Comparison of ENCODE assay signal across 1 cellular context in the genomic region with DNA sequence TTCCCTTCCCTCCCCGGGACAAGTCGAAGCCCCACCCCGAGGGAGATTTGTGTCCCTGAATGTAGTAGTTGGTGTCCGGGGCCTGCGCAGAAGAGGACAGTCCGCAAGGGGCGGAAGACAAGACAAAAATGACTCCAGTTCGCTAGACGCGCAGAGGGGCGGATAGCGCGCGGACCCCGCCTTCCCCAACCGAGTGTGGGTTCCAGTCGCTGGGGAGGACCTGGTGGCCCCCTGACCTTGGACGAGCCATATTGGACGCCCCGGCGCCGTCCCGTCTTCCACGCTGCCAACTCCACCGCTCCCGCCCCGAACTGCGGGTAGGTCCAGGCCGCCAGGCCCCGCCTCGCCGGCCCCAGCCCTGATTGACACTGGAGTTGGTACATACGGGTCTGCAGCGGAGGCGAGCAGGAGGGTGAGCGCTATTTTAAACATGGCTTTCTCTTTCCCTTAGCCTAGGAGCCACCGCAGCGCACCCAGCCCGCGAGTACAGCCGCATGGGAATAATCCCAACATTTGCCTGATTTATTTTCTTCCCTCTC.
TF ChIP-seq lines count a peak whose summit lies in the region.

No MANE protein-coding gene starts in this region.

TF ChIP-seq in HepG2, 621 proteins besides CTCF, POLR2A, EP300 and RAD21 (continued from another document and continues in another):
- TF ChIP-seq, protein P1, sequence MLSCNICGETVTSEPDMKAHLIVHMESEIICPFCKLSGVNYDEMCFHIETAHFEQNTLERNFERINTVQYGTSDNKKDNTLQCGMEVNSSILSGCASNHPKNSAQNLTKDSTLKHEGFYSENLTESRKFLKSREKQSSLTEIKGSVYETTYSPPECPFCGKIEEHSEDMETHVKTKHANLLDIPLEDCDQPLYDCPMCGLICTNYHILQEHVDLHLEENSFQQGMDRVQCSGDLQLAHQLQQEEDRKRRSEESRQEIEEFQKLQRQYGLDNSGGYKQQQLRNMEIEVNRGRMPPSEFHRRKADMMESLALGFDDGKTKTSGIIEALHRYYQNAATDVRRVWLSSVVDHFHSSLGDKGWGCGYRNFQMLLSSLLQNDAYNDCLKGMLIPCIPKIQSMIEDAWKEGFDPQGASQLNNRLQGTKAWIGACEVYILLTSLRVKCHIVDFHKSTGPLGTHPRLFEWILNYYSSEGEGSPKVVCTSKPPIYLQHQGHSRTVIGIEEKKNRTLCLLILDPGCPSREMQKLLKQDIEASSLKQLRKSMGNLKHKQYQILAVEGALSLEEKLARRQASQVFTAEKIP (CRISPR knock-in tag; IDR thresholded peaks at IDR 0.05; ENCODE audit: borderline replicate concordance), result no peak
- TF ChIP-seq ZNF296 (CRISPR knock-in tag; conservative IDR thresholded peaks at IDR 0.05) (no peak), ZNF331 (CRISPR knock-in tag; IDR thresholded peaks at IDR 0.05) (peak; percentile 64), EED (CRISPR knock-in tag; IDR thresholded peaks at IDR 0.05) (no peak), ZNF564 (CRISPR knock-in tag; IDR thresholded peaks at IDR 0.05) (peak; percentile 39; the same call in 1 of the 2 replicates), ZNF460 (CRISPR knock-in tag; IDR thresholded peaks at IDR 0.05; ENCODE audit: borderline replicate concordance) (no peak), SKI (IDR thresholded peaks at IDR 0.05; ENCODE audit: partially characterized antibody) (peak; percentile 55), ZNF335 (CRISPR knock-in tag; IDR thresholded peaks at IDR 0.05) (no peak), SIX1 (CRISPR knock-in tag; IDR thresholded peaks at IDR 0.05; ENCODE audit: borderline replicate concordance) (no peak), SALL2 (CRISPR knock-in tag; IDR thresholded peaks at IDR 0.05) (no peak; the same call in 1 of the 2 replicates), MXD4 (CRISPR knock-in tag; IDR thresholded peaks at IDR 0.05) (peak; percentile 25; the same call in 1 of the 2 replicates), SSRP1 (CRISPR knock-in tag; IDR thresholded peaks at IDR 0.05) (no peak), NRL (CRISPR knock-in tag; IDR thresholded peaks at IDR 0.05; ENCODE audit: borderline replicate concordance) (0 out of 2 replicates have a peak, but pooled peaks have one; percentile 81), IKZF1 (IDR thresholded peaks at IDR 0.05) (no peak), DMAP1 (CRISPR knock-in tag; IDR thresholded peaks at IDR 0.05) (peak; percentile 58), ZNF616 (CRISPR knock-in tag; IDR thresholded peaks at IDR 0.05; ENCODE audit: low read depth) (peak; percentile 49; the same call in 1 of the 2 replicates), XRCC5 (optimal IDR thresholded peaks at IDR 0.05; ENCODE audit: low read length) (peak; percentile 51), STAG1 (CRISPR knock-in tag; IDR thresholded peaks at IDR 0.05) (peak; percentile 19), KDM5B (CRISPR knock-in tag; IDR thresholded peaks at IDR 0.05; ENCODE audit: borderline replicate concordance) (peak; percentile 58), ASH2L (IDR thresholded peaks at IDR 0.05; ENCODE audit: insufficient read length, low read depth, low read length) (no peak), ZNF224 (CRISPR knock-in tag; IDR thresholded peaks at IDR 0.05) (no peak), ZNF441 (CRISPR knock-in tag; IDR thresholded peaks at IDR 0.05; ENCODE audit: borderline replicate concordance) (no peak), ZNF382 (CRISPR knock-in tag; IDR thresholded peaks at IDR 0.05; ENCODE audit: borderline replicate concordance) (no peak), DPF2 (CRISPR knock-in tag; IDR thresholded peaks at IDR 0.05; ENCODE audit: borderline replicate concordance, low read depth) (no peak), ZNF672 (CRISPR knock-in tag; IDR thresholded peaks at IDR 0.05) (no peak), RELA (CRISPR knock-in tag; IDR thresholded peaks at IDR 0.05) (no peak), ZBTB7A (CRISPR knock-in tag; IDR thresholded peaks at IDR 0.05) (no peak), GATAD1 (CRISPR knock-in tag; IDR thresholded peaks at IDR 0.05) (peak; percentile 54; the same call in 1 of the 2 replicates), GATAD2A (CRISPR knock-in tag; IDR thresholded peaks at IDR 0.05) (no peak), HMGA1 (CRISPR knock-in tag; conservative IDR thresholded peaks at IDR 0.05) (no peak), SRY (CRISPR knock-in tag; IDR thresholded peaks at IDR 0.05) (no peak)
- TF ChIP-seq, protein P2, sequence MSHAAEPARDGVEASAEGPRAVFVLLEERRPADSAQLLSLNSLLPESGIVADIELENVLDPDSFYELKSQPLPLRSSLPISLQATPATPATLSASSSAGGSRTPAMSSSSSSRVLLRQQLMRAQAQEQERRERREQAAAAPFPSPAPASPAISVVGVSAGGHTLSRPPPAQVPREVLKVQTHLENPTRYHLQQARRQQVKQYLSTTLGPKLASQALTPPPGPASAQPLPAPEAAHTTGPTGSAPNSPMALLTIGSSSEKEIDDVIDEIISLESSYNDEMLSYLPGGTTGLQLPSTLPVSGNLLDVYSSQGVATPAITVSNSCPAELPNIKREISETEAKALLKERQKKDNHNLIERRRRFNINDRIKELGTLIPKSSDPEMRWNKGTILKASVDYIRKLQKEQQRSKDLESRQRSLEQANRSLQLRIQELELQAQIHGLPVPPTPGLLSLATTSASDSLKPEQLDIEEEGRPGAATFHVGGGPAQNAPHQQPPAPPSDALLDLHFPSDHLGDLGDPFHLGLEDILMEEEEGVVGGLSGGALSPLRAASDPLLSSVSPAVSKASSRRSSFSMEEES (CRISPR knock-in tag; IDR thresholded peaks at IDR 0.05), result no peak
- TF ChIP-seq, protein P3, sequence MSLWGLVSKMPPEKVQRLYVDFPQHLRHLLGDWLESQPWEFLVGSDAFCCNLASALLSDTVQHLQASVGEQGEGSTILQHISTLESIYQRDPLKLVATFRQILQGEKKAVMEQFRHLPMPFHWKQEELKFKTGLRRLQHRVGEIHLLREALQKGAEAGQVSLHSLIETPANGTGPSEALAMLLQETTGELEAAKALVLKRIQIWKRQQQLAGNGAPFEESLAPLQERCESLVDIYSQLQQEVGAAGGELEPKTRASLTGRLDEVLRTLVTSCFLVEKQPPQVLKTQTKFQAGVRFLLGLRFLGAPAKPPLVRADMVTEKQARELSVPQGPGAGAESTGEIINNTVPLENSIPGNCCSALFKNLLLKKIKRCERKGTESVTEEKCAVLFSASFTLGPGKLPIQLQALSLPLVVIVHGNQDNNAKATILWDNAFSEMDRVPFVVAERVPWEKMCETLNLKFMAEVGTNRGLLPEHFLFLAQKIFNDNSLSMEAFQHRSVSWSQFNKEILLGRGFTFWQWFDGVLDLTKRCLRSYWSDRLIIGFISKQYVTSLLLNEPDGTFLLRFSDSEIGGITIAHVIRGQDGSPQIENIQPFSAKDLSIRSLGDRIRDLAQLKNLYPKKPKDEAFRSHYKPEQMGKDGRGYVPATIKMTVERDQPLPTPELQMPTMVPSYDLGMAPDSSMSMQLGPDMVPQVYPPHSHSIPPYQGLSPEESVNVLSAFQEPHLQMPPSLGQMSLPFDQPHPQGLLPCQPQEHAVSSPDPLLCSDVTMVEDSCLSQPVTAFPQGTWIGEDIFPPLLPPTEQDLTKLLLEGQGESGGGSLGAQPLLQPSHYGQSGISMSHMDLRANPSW (CRISPR knock-in tag; IDR thresholded peaks at IDR 0.05; ENCODE audit: borderline replicate concordance), result no peak
- TF ChIP-seq, protein P4, sequence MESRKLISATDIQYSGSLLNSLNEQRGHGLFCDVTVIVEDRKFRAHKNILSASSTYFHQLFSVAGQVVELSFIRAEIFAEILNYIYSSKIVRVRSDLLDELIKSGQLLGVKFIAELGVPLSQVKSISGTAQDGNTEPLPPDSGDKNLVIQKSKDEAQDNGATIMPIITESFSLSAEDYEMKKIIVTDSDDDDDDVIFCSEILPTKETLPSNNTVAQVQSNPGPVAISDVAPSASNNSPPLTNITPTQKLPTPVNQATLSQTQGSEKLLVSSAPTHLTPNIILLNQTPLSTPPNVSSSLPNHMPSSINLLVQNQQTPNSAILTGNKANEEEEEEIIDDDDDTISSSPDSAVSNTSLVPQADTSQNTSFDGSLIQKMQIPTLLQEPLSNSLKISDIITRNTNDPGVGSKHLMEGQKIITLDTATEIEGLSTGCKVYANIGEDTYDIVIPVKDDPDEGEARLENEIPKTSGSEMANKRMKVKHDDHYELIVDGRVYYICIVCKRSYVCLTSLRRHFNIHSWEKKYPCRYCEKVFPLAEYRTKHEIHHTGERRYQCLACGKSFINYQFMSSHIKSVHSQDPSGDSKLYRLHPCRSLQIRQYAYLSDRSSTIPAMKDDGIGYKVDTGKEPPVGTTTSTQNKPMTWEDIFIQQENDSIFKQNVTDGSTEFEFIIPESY (CRISPR knock-in tag; IDR thresholded peaks at IDR 0.05), result no peak
- TF ChIP-seq, protein P5, sequence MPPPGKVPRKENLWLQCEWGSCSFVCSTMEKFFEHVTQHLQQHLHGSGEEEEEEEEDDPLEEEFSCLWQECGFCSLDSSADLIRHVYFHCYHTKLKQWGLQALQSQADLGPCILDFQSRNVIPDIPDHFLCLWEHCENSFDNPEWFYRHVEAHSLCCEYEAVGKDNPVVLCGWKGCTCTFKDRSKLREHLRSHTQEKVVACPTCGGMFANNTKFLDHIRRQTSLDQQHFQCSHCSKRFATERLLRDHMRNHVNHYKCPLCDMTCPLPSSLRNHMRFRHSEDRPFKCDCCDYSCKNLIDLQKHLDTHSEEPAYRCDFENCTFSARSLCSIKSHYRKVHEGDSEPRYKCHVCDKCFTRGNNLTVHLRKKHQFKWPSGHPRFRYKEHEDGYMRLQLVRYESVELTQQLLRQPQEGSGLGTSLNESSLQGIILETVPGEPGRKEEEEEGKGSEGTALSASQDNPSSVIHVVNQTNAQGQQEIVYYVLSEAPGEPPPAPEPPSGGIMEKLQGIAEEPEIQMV (CRISPR knock-in tag; IDR thresholded peaks at IDR 0.05; ENCODE audit: low read depth), result peak; percentile 69; the same call in 1 of the 2 replicates
- TF ChIP-seq, protein P6, sequence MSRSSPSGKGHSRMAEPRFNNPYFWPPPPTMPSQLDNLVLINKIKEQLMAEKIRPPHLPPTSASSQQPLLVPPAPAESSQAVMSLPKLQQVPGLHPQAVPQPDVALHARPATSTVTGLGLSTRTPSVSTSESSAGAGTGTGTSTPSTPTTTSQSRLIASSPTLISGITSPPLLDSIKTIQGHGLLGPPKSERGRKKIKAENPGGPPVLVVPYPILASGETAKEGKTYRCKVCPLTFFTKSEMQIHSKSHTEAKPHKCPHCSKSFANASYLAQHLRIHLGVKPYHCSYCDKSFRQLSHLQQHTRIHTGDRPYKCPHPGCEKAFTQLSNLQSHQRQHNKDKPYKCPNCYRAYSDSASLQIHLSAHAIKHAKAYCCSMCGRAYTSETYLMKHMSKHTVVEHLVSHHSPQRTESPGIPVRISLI (CRISPR knock-in tag; IDR thresholded peaks at IDR 0.05; ENCODE audit: borderline replicate concordance), result no peak; the same call in 1 of the 2 replicates
- TF ChIP-seq, protein P7, sequence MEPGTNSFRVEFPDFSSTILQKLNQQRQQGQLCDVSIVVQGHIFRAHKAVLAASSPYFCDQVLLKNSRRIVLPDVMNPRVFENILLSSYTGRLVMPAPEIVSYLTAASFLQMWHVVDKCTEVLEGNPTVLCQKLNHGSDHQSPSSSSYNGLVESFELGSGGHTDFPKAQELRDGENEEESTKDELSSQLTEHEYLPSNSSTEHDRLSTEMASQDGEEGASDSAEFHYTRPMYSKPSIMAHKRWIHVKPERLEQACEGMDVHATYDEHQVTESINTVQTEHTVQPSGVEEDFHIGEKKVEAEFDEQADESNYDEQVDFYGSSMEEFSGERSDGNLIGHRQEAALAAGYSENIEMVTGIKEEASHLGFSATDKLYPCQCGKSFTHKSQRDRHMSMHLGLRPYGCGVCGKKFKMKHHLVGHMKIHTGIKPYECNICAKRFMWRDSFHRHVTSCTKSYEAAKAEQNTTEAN (CRISPR knock-in tag; conservative IDR thresholded peaks at IDR 0.05), result no peak; the same call in 1 of the 2 replicates
- TF ChIP-seq, protein P8, sequence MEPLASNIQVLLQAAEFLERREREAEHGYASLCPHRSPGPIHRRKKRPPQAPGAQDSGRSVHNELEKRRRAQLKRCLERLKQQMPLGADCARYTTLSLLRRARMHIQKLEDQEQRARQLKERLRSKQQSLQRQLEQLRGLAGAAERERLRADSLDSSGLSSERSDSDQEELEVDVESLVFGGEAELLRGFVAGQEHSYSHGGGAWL (CRISPR knock-in tag; IDR thresholded peaks at IDR 0.05), result no peak
- TF ChIP-seq, protein P9, sequence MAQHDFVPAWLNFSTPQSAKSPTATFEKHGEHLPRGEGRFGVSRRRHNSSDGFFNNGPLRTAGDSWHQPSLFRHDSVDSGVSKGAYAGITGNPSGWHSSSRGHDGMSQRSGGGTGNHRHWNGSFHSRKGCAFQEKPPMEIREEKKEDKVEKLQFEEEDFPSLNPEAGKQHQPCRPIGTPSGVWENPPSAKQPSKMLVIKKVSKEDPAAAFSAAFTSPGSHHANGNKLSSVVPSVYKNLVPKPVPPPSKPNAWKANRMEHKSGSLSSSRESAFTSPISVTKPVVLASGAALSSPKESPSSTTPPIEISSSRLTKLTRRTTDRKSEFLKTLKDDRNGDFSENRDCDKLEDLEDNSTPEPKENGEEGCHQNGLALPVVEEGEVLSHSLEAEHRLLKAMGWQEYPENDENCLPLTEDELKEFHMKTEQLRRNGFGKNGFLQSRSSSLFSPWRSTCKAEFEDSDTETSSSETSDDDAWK (CRISPR knock-in tag; IDR thresholded peaks at IDR 0.05), result no peak
- TF ChIP-seq, protein P10, sequence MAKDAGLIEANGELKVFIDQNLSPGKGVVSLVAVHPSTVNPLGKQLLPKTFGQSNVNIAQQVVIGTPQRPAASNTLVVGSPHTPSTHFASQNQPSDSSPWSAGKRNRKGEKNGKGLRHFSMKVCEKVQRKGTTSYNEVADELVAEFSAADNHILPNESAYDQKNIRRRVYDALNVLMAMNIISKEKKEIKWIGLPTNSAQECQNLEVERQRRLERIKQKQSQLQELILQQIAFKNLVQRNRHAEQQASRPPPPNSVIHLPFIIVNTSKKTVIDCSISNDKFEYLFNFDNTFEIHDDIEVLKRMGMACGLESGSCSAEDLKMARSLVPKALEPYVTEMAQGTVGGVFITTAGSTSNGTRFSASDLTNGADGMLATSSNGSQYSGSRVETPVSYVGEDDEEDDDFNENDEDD (CRISPR knock-in tag; IDR thresholded peaks at IDR 0.05; ENCODE audit: borderline replicate concordance), result peak; percentile 49; the same call in 1 of the 2 replicates
- TF ChIP-seq, protein P11, sequence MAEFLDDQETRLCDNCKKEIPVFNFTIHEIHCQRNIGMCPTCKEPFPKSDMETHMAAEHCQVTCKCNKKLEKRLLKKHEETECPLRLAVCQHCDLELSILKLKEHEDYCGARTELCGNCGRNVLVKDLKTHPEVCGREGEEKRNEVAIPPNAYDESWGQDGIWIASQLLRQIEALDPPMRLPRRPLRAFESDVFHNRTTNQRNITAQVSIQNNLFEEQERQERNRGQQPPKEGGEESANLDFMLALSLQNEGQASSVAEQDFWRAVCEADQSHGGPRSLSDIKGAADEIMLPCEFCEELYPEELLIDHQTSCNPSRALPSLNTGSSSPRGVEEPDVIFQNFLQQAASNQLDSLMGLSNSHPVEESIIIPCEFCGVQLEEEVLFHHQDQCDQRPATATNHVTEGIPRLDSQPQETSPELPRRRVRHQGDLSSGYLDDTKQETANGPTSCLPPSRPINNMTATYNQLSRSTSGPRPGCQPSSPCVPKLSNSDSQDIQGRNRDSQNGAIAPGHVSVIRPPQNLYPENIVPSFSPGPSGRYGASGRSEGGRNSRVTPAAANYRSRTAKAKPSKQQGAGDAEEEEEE (CRISPR knock-in tag; IDR thresholded peaks at IDR 0.05; ENCODE audit: borderline replicate concordance), result no peak
- TF ChIP-seq, protein P12, sequence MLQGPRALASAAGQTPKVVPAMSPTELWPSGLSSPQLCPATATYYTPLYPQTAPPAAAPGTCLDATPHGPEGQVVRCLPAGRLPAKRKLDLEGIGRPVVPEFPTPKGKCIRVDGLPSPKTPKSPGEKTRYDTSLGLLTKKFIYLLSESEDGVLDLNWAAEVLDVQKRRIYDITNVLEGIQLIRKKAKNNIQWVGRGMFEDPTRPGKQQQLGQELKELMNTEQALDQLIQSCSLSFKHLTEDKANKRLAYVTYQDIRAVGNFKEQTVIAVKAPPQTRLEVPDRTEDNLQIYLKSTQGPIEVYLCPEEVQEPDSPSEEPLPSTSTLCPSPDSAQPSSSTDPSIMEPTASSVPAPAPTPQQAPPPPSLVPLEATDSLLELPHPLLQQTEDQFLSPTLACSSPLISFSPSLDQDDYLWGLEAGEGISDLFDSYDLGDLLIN (CRISPR knock-in tag; IDR thresholded peaks at IDR 0.05; ENCODE audit: borderline replicate concordance), result no peak
